ENCODE assay signal across 16 cellular contexts in the genomic region with DNA sequence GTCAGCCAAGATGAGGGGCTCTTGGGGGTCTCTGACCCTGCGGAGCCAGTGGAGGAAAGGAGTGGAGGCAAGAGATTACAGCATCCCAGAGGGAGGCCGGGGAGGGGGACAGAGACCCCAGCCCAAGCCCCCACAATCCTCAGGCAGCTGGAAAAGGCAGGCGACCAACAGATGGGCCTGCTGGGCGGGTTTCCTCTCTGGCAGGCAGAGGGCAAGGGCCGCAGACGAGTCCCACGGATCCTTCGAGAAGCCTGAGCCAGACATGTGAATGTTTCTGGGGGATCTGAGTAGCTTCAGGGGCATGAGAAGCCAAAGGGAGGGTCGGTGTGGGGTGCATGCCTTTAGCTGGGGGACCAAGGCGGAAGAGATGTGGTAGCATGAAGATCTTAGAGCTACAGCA. TPM values are rescaled to one million over a fixed set of nuclear protein-coding genes. Genes with fewer than 3 reads are reported as not detected.
A peak's percentile ranks its signal among the peaks of the same experiment; 100 is the strongest.
DNase-seq lines count a peak whose midpoint lies in the region; ATAC-seq and TF ChIP-seq lines count a peak whose summit lies in the region.
"Had no signal": no experiment of that assay in that cellular context is flagged by ENCODE, and none has a peak within 500 bp of the region (broad histone marks: within the 10 kb centered on the region; RNA-seq: fewer than 3 reads in every experiment).

No MANE protein-coding gene starts in this region.

- intact Hi-C loops in activated T-helper 1 cell treated with anti-CD3 and anti-CD28 coated beads, Interleukin-12 subunit alpha, Interleukin-12 subunit beta, Interleukin-2, Interleukin-4 antibody, amounts not matched to agents 30 ng/mL and 10 ng/mL and 1 ng/mL, durations not matched to agents 14 hours and 24 hours and 36 hours (cut with micrococcal nuclease) = loop anchor here (2.0 kb wide), 1 partner anchor 49 kb away; the partner anchor contains the start of gene PPP1R15B

- no peaks in the 10 kb centered on the region for H3K36me3 Mint-ChIP-seq in activated CD4-positive, alpha-beta T cell treated with anti-CD3 and anti-CD28 coated beads, Interleukin-2, amount 10 ng/mL, durations not matched to agents 7 days and 5 days (ENCODE audit: low read depth)
- no peaks in the 10 kb centered on the region for H3K36me3 Mint-ChIP-seq in activated T-helper 1 cell treated with anti-CD3 and anti-CD28 coated beads, Interleukin-12 subunit alpha, Interleukin-12 subunit beta, Interleukin-2, Interleukin-4 antibody, amounts not matched to agents 30 ng/mL and 10 ng/mL and 1 ng/mL, durations not matched to agents 14 hours and 24 hours and 36 hours (ENCODE audit: low read depth)
- H3K36me3 Mint-ChIP-seq in mesothelial cell of epicardium = no peaks in the 10 kb centered on the region
- H3K36me3 Mint-ChIP-seq: CD8-positive, alpha-beta memory T cell had no signal

- H3K27ac ChIP-seq in foreskin keratinocyte = no peak overlapping the region

- ATAC-seq in foreskin keratinocyte (no peak), GM21717 (IDR thresholded peaks at IDR 0.05; ENCODE audit: unreplicated experiment) (no peak)

- H3K27ac Mint-ChIP-seq in activated CD4-positive, alpha-beta T cell treated with anti-CD3 and anti-CD28 coated beads, Interleukin-2, amount 10 ng/mL, durations not matched to agents 7 days and 5 days = peak overlapping the region; percentile 34
- peak overlapping the region; percentile 46 for H3K27ac Mint-ChIP-seq in activated T-helper 1 cell treated with anti-CD3 and anti-CD28 coated beads, Interleukin-12 subunit alpha, Interleukin-12 subunit beta, Interleukin-2, Interleukin-4 antibody, amounts not matched to agents 30 ng/mL and 10 ng/mL and 1 ng/mL, durations not matched to agents 14 hours and 24 hours and 36 hours
- peak overlapping the region; percentile 33 for H3K27ac Mint-ChIP-seq in mesothelial cell of epicardium
- H3K27ac Mint-ChIP-seq: HFFc6 had no signal

- no peak for DNase-seq in activated CD4-positive, alpha-beta T cell treated with anti-CD3 and anti-CD28 coated beads, Interleukin-2, amount 10 ng/mL, durations not matched to agents 7 days and 5 days
- no peak for DNase-seq in activated CD4-positive, alpha-beta T cell treated with anti-CD3 and anti-CD28 coated beads, Interleukin-2, amount 50 U/mL, for 1 hour
- no peak for DNase-seq in activated T-helper 1 cell treated with anti-CD3 and anti-CD28 coated beads, Interleukin-12 subunit alpha, Interleukin-12 subunit beta, Interleukin-2, Interleukin-4 antibody, amounts not matched to agents 30 ng/mL and 10 ng/mL and 1 ng/mL, durations not matched to agents 14 hours and 24 hours and 36 hours (ENCODE audit: low spot score)
- DNase-seq in mesothelial cell of epicardium (ENCODE audit: low spot score in 2 of 2, unreplicated experiment in 2 of 2) = no peak
- DNase-seq in NK-92 treated with Interleukin-12 subunit alpha and Interleukin-12 subunit beta, amount 100 ng/mL, for 24 hours (lab: John Stamatoyannopoulos, UW) = no peak
- no peak for DNase-seq in foreskin keratinocyte
- DNase-seq: BE2C; CD8-positive, alpha-beta memory T cell; HFFc6; NCI-H1436; NCI-H2029 treated with DMSO at 0.1 percent for 48 hours; NCI-H2171; NCI-H446 treated with DMSO at 0.1 percent for 48 hours; SHP77 treated with DMSO at 0.1 percent for 48 hours; SK-N-SH had no signal

- no peaks in the 10 kb centered on the region for H3K9me3 Mint-ChIP-seq in activated CD4-positive, alpha-beta T cell treated with anti-CD3 and anti-CD28 coated beads, Interleukin-2, amount 10 ng/mL, durations not matched to agents 7 days and 5 days
- H3K9me3 Mint-ChIP-seq in activated T-helper 1 cell treated with anti-CD3 and anti-CD28 coated beads, Interleukin-12 subunit alpha, Interleukin-12 subunit beta, Interleukin-2, Interleukin-4 antibody, amounts not matched to agents 30 ng/mL and 10 ng/mL and 1 ng/mL, durations not matched to agents 14 hours and 24 hours and 36 hours = no peaks in the 10 kb centered on the region
- no peaks in the 10 kb centered on the region for H3K9me3 Mint-ChIP-seq in mesothelial cell of epicardium
- H3K9me3 Mint-ChIP-seq: CD8-positive, alpha-beta memory T cell; HFFc6 had no signal

- POLR2A ChIA-PET in activated CD4-positive, alpha-beta T cell treated with anti-CD3 and anti-CD28 coated beads, Interleukin-2, amount 10 ng/mL, durations not matched to agents 7 days and 5 days (lab: Charles Lee) = no interaction called here

- no peak overlapping the region for H3K4me3 Mint-ChIP-seq in activated CD4-positive, alpha-beta T cell treated with anti-CD3 and anti-CD28 coated beads, Interleukin-2, amount 10 ng/mL, durations not matched to agents 7 days and 5 days
- H3K4me3 Mint-ChIP-seq in activated T-helper 1 cell treated with anti-CD3 and anti-CD28 coated beads, Interleukin-12 subunit alpha, Interleukin-12 subunit beta, Interleukin-2, Interleukin-4 antibody, amounts not matched to agents 30 ng/mL and 10 ng/mL and 1 ng/mL, durations not matched to agents 14 hours and 24 hours and 36 hours = no peak overlapping the region
- no peak overlapping the region for H3K4me3 Mint-ChIP-seq in mesothelial cell of epicardium
- H3K4me3 Mint-ChIP-seq: HFFc6 had no signal

- peaks cover 11% of the 10 kb centered on the region for H3K4me1 Mint-ChIP-seq in activated CD4-positive, alpha-beta T cell treated with anti-CD3 and anti-CD28 coated beads, Interleukin-2, amount 10 ng/mL, durations not matched to agents 7 days and 5 days
- peaks cover 40% of the 10 kb centered on the region for H3K4me1 Mint-ChIP-seq in activated T-helper 1 cell treated with anti-CD3 and anti-CD28 coated beads, Interleukin-12 subunit alpha, Interleukin-12 subunit beta, Interleukin-2, Interleukin-4 antibody, amounts not matched to agents 30 ng/mL and 10 ng/mL and 1 ng/mL, durations not matched to agents 14 hours and 24 hours and 36 hours (ENCODE audit: low read depth)
- H3K4me1 Mint-ChIP-seq in mesothelial cell of epicardium = peaks cover 52% of the 10 kb centered on the region

- H3K27me3 ChIP-seq in foreskin keratinocyte = no peaks in the 10 kb centered on the region
- H3K27me3 ChIP-seq: BE2C had no signal

- CTCF ChIA-PET in activated CD4-positive, alpha-beta T cell treated with anti-CD3 and anti-CD28 coated beads, Interleukin-2, amount 10 ng/mL, durations not matched to agents 7 days and 5 days (lab: Charles Lee) = interaction anchor here (0.8 to 2.0 kb wide), 2 partner anchors 11 to 36 kb away, joined by 3 to 9 read pairs; no protein-coding TSS in a partner anchor

- no peaks in the 10 kb centered on the region for H3K4me1 ChIP-seq in foreskin keratinocyte

- H3K27me3 Mint-ChIP-seq in activated CD4-positive, alpha-beta T cell treated with anti-CD3 and anti-CD28 coated beads, Interleukin-2, amount 10 ng/mL, durations not matched to agents 7 days and 5 days = peaks cover 6% of the 10 kb centered on the region
- H3K27me3 Mint-ChIP-seq in activated T-helper 1 cell treated with anti-CD3 and anti-CD28 coated beads, Interleukin-12 subunit alpha, Interleukin-12 subunit beta, Interleukin-2, Interleukin-4 antibody, amounts not matched to agents 30 ng/mL and 10 ng/mL and 1 ng/mL, durations not matched to agents 14 hours and 24 hours and 36 hours (ENCODE audit: insufficient read depth) = peaks cover 27% of the 10 kb centered on the region
- H3K27me3 Mint-ChIP-seq in mesothelial cell of epicardium (ENCODE audit: low read depth) = peaks cover 1% of the 10 kb centered on the region

- TF ChIP-seq CTCF in mesothelial cell of epicardium (IDR thresholded peaks at IDR 0.05; ENCODE audit: unreplicated experiment) = no peak
- TF ChIP-seq CTCF in foreskin keratinocyte (conservative IDR thresholded peaks at IDR 0.05) = no peak

RNA-seq across cellular contexts. Expression of gene PLEKHA6, which starts 2.1 kb away (rescaled TPM):
- total RNA-seq in activated CD4-positive, alpha-beta T cell treated with anti-CD3 and anti-CD28 coated beads, Interleukin-2, amount 10 ng/mL, durations not matched to agents 7 days and 5 days = not detected
- 0.05 and 0.21 TPM in 2 replicates for total RNA-seq in activated T-helper 1 cell treated with anti-CD3 and anti-CD28 coated beads, Interleukin-12 subunit alpha, Interleukin-12 subunit beta, Interleukin-2, Interleukin-4 antibody, amounts not matched to agents 30 ng/mL and 10 ng/mL and 1 ng/mL, durations not matched to agents 14 hours and 24 hours and 36 hours
- total RNA-seq in mesothelial cell of epicardium = 29.7 to 34.0 TPM (median 32.2 TPM) in 3 replicates
- total RNA-seq in foreskin keratinocyte = 4.4 and 6.0 TPM in 2 replicates
- polyA plus RNA-seq in foreskin keratinocyte = 2.0 and 2.4 TPM in 2 replicates
- polyA plus RNA-seq: CD8-positive, alpha-beta memory T cell had no signal

RNA-seq across cellular contexts. Expression of gene PPP1R15B, which starts 49.8 kb away (rescaled TPM):
- 10 to 100 TPM; 62.5 to 70.6 TPM for total RNA-seq in activated CD4-positive, alpha-beta T cell treated with anti-CD3 and anti-CD28 coated beads, Interleukin-2, amount 10 ng/mL, durations not matched to agents 7 days and 5 days
- 75.8 and 76.2 TPM in 2 replicates for total RNA-seq in activated T-helper 1 cell treated with anti-CD3 and anti-CD28 coated beads, Interleukin-12 subunit alpha, Interleukin-12 subunit beta, Interleukin-2, Interleukin-4 antibody, amounts not matched to agents 30 ng/mL and 10 ng/mL and 1 ng/mL, durations not matched to agents 14 hours and 24 hours and 36 hours
- total RNA-seq in mesothelial cell of epicardium = 56.2 to 57.5 TPM (median 57.5 TPM) in 3 replicates
- total RNA-seq in foreskin keratinocyte = 28.8 TPM in 2 replicates
- polyA plus RNA-seq in foreskin keratinocyte = 7.0 and 8.8 TPM in 2 replicates
